In genomic region chr22:29710193-29710592, GRCh38 we compare ENCODE assay signal across 25 cellular contexts. TPM values are rescaled to one million over a fixed set of nuclear protein-coding genes. Genes with fewer than 3 reads are reported as not detected.
"Had no signal": no experiment of that assay in that cellular context is flagged by ENCODE, and none has a peak within 500 bp of the region (broad histone marks: within the 10 kb centered on the region; RNA-seq: fewer than 3 reads in every experiment).

No MANE protein-coding gene starts in this region.

- H3K27ac ChIP-seq: left ventricle myocardium inferior, right atrium auricular region, right lobe of liver, tibial nerve, uterus had no signal

- ATAC-seq: naive thymus-derived CD4-positive, alpha-beta T cell; natural killer cell treated with Interleukin-12 subunit alpha and Interleukin-12 subunit beta and Interleukin-15 and Interleukin-18, amount 100 ng/mL, for 72 hours; stimulated activated memory B cell treated with anti-CD40 and anti-IgM and Interleukin-4, amounts not matched to agents 10 μg/mL and 1 μg/mL and 100 μg/mL, for 72 hours; stimulated activated naive CD8-positive, alpha-beta T cell treated with anti-CD3 and anti-CD28 coated beads, Interleukin-15, amount 100 ng/mL, for 72 hours had no signal

- DNase-seq: immature natural killer cell; kidney; mesendoderm; naive thymus-derived CD4-positive, alpha-beta T cell; right lobe of liver; stimulated activated CD4-positive, alpha-beta T cell treated with anti-CD3 and anti-CD28 coated beads, Interleukin-1b, Interleukin-23, amount 100 ng/mL, for 48 hours; stimulated activated CD4-positive, alpha-beta T cell treated with anti-CD3 and anti-CD28 coated beads, Interleukin-2, amount 100 ng/mL, for 48 hours; stimulated activated CD4-positive, alpha-beta T cell treated with anti-CD3 and anti-CD28 coated beads, Interleukin-4, amount 100 ng/mL, for 4 hours; stimulated activated CD8-positive, alpha-beta memory T cell treated with anti-CD3 and anti-CD28 coated beads, Interleukin-4, amount 100 ng/mL, for 48 hours; stimulated activated naive CD4-positive, alpha-beta T cell treated with Interleukin-2 at 50 U/mL for 16 hours; stimulated activated naive CD8-positive, alpha-beta T cell treated with anti-CD3 and anti-CD28 coated beads, Interleukin-15, amount 100 ng/mL, for 72 hours; uterus had no signal

- H3K36me3 ChIP-seq: left ventricle myocardium inferior, right atrium auricular region, right lobe of liver, tibial nerve, uterus had no signal

- H3K9me3 ChIP-seq: left ventricle myocardium inferior, right atrium auricular region, right lobe of liver, tibial nerve, uterus had no signal

- H3K4me3 ChIP-seq: left ventricle myocardium inferior, lung, right atrium auricular region, right lobe of liver, smooth muscle cell, tibial nerve, uterus had no signal

- H3K4me2 ChIP-seq: smooth muscle cell had no signal

- H3K27me3 ChIP-seq: right atrium auricular region, right lobe of liver, uterus had no signal

- H3K4me1 ChIP-seq: right lobe of liver, uterus had no signal

RNA-seq across cellular contexts. Expression of gene CABP7, which starts 9.6 kb away (rescaled TPM):
- total RNA-seq: left ventricle myocardium inferior, lower leg skin, mesothelial cell of epicardium, osteocyte, pulmonary artery endothelial cell, right atrium auricular region, right lobe of liver, skeletal muscle tissue, smooth muscle cell, ureter had no signal
